ENCODE assay signal across 8 cellular contexts in the genomic region with DNA sequence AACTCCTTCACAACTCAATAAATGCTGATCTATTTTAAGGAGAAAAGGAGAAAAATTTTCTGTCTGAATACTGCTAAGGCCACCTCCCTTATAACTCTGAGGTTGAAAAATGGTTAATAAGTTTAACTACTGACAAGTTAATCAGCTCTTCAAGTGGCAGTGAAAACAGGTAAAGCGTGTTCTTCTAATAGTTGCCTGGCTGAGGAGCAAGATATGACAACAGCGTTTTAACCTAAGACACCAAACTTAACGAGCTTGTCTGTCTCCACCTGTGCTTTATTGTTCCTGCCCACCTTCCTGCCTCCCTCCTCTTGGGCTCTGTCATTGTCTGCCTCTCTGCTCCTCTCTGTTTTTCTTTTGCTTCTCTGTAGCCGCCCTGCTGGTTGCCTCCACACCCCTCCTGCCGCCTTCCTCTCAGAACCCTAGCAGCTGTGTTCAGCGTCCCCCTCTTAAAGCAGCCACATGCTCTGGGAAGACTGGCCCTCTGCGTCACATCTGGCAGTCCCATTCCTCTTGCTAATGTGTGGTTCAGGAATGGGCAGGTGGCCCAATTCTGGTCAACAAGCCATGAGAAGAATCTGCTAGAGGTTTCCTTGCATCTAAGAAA. TPM values are rescaled to one million over a fixed set of nuclear protein-coding genes. Genes with fewer than 3 reads are reported as not detected.
DNase-seq lines count a peak whose midpoint lies in the region; ATAC-seq lines count a peak whose summit lies in the region.

No MANE protein-coding gene starts in this region.

- ATAC-seq in GM21528 (IDR thresholded peaks at IDR 0.05; ENCODE audit: low FRiP score, unreplicated experiment) = peak; percentile 7

- peak overlapping the region; percentile 71 for H3K4me3 Mint-ChIP-seq in activated naive CD8-positive, alpha-beta T cell treated with anti-CD3 and anti-CD28 coated beads for 36 hours

- peak; percentile 57 for DNase-seq in NCI-H748 (lab: John Stamatoyannopoulos, UW; ENCODE audit: unreplicated experiment)
- DNase-seq in activated naive CD8-positive, alpha-beta T cell treated with anti-CD3 and anti-CD28 coated beads for 36 hours = peak; percentile 52
- peak; percentile 38 for DNase-seq in stimulated activated CD4-positive, alpha-beta T cell treated with anti-CD3 and anti-CD28 coated beads, Interleukin-1b, Interleukin-23, amount 100 ng/mL, for 48 hours
- no peak for DNase-seq in NCI-H1092 treated with DMSO at 0.1 percent for 48 hours (lab: John Stamatoyannopoulos, UW)
- no peak for DNase-seq in GDM1 (lab: John Stamatoyannopoulos, UW)
- DNase-seq in pons (ENCODE audit: low spot score) = no peak
- no peak for DNase-seq in 8988T

- no peaks in the 10 kb centered on the region for H3K27me3 Mint-ChIP-seq in activated naive CD8-positive, alpha-beta T cell treated with anti-CD3 and anti-CD28 coated beads for 36 hours

- H3K27ac Mint-ChIP-seq in activated naive CD8-positive, alpha-beta T cell treated with anti-CD3 and anti-CD28 coated beads for 36 hours = peak overlapping the region; percentile 97

- peaks cover 11% of the 10 kb centered on the region for H3K9me3 Mint-ChIP-seq in activated naive CD8-positive, alpha-beta T cell treated with anti-CD3 and anti-CD28 coated beads for 36 hours

- peaks cover 55% of the 10 kb centered on the region for H3K4me1 Mint-ChIP-seq in activated naive CD8-positive, alpha-beta T cell treated with anti-CD3 and anti-CD28 coated beads for 36 hours

- peaks cover 12% of the 10 kb centered on the region for H3K36me3 Mint-ChIP-seq in activated naive CD8-positive, alpha-beta T cell treated with anti-CD3 and anti-CD28 coated beads for 36 hours

RNA-seq across cellular contexts. Expression of gene TSPAN5, which starts 4.3 kb away (rescaled TPM):
- total RNA-seq in activated naive CD8-positive, alpha-beta T cell treated with anti-CD3 and anti-CD28 coated beads for 36 hours = 10 to 100 TPM; 12.3 to 13.7 TPM

Comparison
In these comparisons a context has a peak if more than half of its experiments do, and no peak if none do; other contexts are left out.
1. DNase-seq: peak in NCI-H748 (single experiment), activated naive CD8-positive, alpha-beta T cell treated with anti-CD3 and anti-CD28 coated beads for 36 hours (single experiment) and stimulated activated CD4-positive, alpha-beta T cell treated with anti-CD3 and anti-CD28 coated beads, Interleukin-1b, Interleukin-23, amount 100 ng/mL, for 48 hours (single experiment); none in NCI-H1092 treated with DMSO at 0.1 percent for 48 hours (single experiment), GDM1 (single experiment), pons (single experiment) and 8988T (single experiment).